ENCODE assay signal across 1 cellular context in the genomic region with DNA sequence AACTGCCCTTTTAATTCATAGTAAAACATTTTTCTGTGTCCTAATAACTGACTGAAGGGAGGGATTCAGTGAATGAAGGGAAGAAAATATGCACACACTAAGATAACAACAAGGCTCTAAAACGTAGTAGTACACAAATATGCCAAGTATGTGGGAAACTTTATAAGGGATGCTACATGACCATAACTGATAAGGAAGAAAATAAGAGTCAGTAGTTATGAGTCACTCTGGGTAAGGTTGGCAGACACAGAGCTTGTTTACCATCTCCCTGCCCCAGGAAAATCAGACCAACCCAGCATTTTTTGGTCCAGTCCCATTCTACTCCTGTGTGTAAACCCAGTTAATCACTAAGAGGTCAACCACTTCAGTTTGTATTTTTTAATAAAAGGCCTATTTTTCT.
TF ChIP-seq lines count a peak whose summit lies in the region.

No MANE protein-coding gene starts in this region.

TF ChIP-seq in HepG2, 621 proteins besides CTCF, POLR2A, EP300 and RAD21 (continued from another document):
- TF ChIP-seq, protein P1, sequence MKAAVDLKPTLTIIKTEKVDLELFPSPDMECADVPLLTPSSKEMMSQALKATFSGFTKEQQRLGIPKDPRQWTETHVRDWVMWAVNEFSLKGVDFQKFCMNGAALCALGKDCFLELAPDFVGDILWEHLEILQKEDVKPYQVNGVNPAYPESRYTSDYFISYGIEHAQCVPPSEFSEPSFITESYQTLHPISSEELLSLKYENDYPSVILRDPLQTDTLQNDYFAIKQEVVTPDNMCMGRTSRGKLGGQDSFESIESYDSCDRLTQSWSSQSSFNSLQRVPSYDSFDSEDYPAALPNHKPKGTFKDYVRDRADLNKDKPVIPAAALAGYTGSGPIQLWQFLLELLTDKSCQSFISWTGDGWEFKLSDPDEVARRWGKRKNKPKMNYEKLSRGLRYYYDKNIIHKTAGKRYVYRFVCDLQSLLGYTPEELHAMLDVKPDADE (CRISPR knock-in tag; IDR thresholded peaks at IDR 0.05): no peak
TF ChIP-seq in HepG2: peak in this region for 0.
